8 cellular contexts compared by ENCODE assay signal in genomic region chr10:97497572-97498075, GRCh38. TPM values are rescaled to one million over a fixed set of nuclear protein-coding genes. Genes with fewer than 3 reads are reported as not detected.
A peak's percentile ranks its signal among the peaks of the same experiment; 100 is the strongest.
DNase-seq lines count a peak whose midpoint lies in the region; ATAC-seq and TF ChIP-seq lines count a peak whose summit lies in the region.

No MANE protein-coding gene starts in this region.

- POLR2A ChIA-PET in BJ (lab: Charles Lee) = interaction anchor here (0.6 to 1.0 kb wide), 2 partner anchors 9 to 33 kb away, joined by 3 to 5 read pairs; no protein-coding TSS in a partner anchor

- H3K27me3 ChIP-seq in BJ (ENCODE audit: control insufficient read depth, insufficient read depth, low read length) = no peaks in the 10 kb centered on the region

- TF ChIP-seq CTCF in BJ (IDR thresholded peaks at IDR 0.05; ENCODE audit: insufficient read depth, low read depth, low read length) = no peak
- TF ChIP-seq CTCF in fibroblast of pulmonary artery (IDR thresholded peaks at IDR 0.05; ENCODE audit: low read length, missing control alignments) = no peak
- no peak for TF ChIP-seq CTCF in natural killer cell (IDR thresholded peaks at IDR 0.05)

- intact Hi-C loops in natural killer cell (cut with micrococcal nuclease) = loop anchor here (1.0 to 5.0 kb wide), 4 partner anchors 70 to 205 kb away; partner anchors contain the start of genes ARHGAP19, PGAM1, PI4K2A and RRP12

- peaks cover 1% of the 10 kb centered on the region; the same call in 1 of the 2 replicates for H3K36me3 ChIP-seq in BJ (ENCODE audit: control insufficient read depth, insufficient read depth, low read length)

- CTCF ChIA-PET in BJ (lab: Yijun Ruan, JAX) = interaction anchor here (0.8 to 1.0 kb wide), 2 partner anchors 34 to 56 kb away, joined by 3 read pairs; no protein-coding TSS in a partner anchor

- no peaks in the 10 kb centered on the region for H3K36me3 Mint-ChIP-seq in natural killer cell
- peaks cover 26% of the 10 kb centered on the region for H3K36me3 Mint-ChIP-seq in stimulated activated naive CD8-positive, alpha-beta T cell treated with anti-CD3 and anti-CD28 coated beads, Interleukin-15, Interleukin-2, amounts not matched to agents 100 ng/mL and 50 ng/mL, for 24 hours (ENCODE audit: low read depth)

- peak overlapping the region; percentile 98 for H3K4me3 Mint-ChIP-seq in natural killer cell
- H3K4me3 Mint-ChIP-seq in stimulated activated naive CD8-positive, alpha-beta T cell treated with anti-CD3 and anti-CD28 coated beads, Interleukin-15, Interleukin-2, amounts not matched to agents 100 ng/mL and 50 ng/mL, for 24 hours = peak overlapping the region; percentile 90

- H3K4me1 Mint-ChIP-seq in natural killer cell = peaks cover 33 to 38% of the 10 kb centered on the region in 2 donors
- H3K4me1 Mint-ChIP-seq in stimulated activated naive CD8-positive, alpha-beta T cell treated with anti-CD3 and anti-CD28 coated beads, Interleukin-15, Interleukin-2, amounts not matched to agents 100 ng/mL and 50 ng/mL, for 24 hours (ENCODE audit: low read depth) = peaks cover 52% of the 10 kb centered on the region

- ATAC-seq in GM19438 (IDR thresholded peaks at IDR 0.05; ENCODE audit: low read depth, unreplicated experiment) = peak; percentile 41
- no peak for ATAC-seq in natural killer cell

- no peak for DNase-seq in BJ (ENCODE audit: low read depth)
- peak; percentile 91 to 96 for DNase-seq in Kasumi-1 (lab: John Stamatoyannopoulos, UW)
- peak; percentile 60 for DNase-seq in activated T-helper 9 cell treated with anti-CD3 and anti-CD28 coated beads, Interleukin-2, amount 50 U/mL, for 16 hours (ENCODE audit: low read depth)
- DNase-seq in fibroblast of pulmonary artery (ENCODE audit: low read depth) = peak; percentile 79
- DNase-seq in natural killer cell = peak; percentile 39

- H3K4me3 ChIP-seq in BJ (ENCODE audit: low read depth, low read length) (peak overlapping the region; percentile 74), fibroblast of pulmonary artery (replicated peaks; ENCODE audit: low read depth, low read length) (peak overlapping the region; percentile 99)

- TF ChIP-seq POLR2A in Raji (IDR thresholded peaks at IDR 0.05; ENCODE audit: insufficient read depth, low read depth, low read length) = peak; percentile 94

- H3K27ac Mint-ChIP-seq in natural killer cell = peak overlapping the region; percentile 91 to 98
- H3K27ac Mint-ChIP-seq in stimulated activated naive CD8-positive, alpha-beta T cell treated with anti-CD3 and anti-CD28 coated beads, Interleukin-15, Interleukin-2, amounts not matched to agents 100 ng/mL and 50 ng/mL, for 24 hours = peak overlapping the region; percentile 90

- no peaks in the 10 kb centered on the region for H3K9me3 Mint-ChIP-seq in natural killer cell
- no peaks in the 10 kb centered on the region for H3K9me3 Mint-ChIP-seq in stimulated activated naive CD8-positive, alpha-beta T cell treated with anti-CD3 and anti-CD28 coated beads, Interleukin-15, Interleukin-2, amounts not matched to agents 100 ng/mL and 50 ng/mL, for 24 hours

- peaks cover 20 to 23% of the 10 kb centered on the region in 2 donors for H3K27me3 Mint-ChIP-seq in natural killer cell (ENCODE audit: low read depth in 2 of 2)
- peaks cover 23% of the 10 kb centered on the region for H3K27me3 Mint-ChIP-seq in stimulated activated naive CD8-positive, alpha-beta T cell treated with anti-CD3 and anti-CD28 coated beads, Interleukin-15, Interleukin-2, amounts not matched to agents 100 ng/mL and 50 ng/mL, for 24 hours

RNA-seq across cellular contexts. Expression of gene MMS19, which starts 0.6 kb away (rescaled TPM):
- 71.1 and 97.5 TPM in 2 replicates for polyA plus RNA-seq in BJ (2011; rRNA removed)
- polyA minus RNA-seq in BJ (2011; rRNA and poly(A)+ RNA removed) = 70.5 and 130 TPM in 2 replicates
- total RNA-seq in natural killer cell = 10 to 100 TPM; 53.8 to 68.4 (median 61.7) TPM

RNA-seq across cellular contexts. Expression of gene UBTD1, which starts 1.1 kb away (rescaled TPM):
- polyA plus RNA-seq in BJ (2011; rRNA removed) = 22.7 and 39.0 TPM in 2 replicates
- polyA minus RNA-seq in BJ (2011; rRNA and poly(A)+ RNA removed) = 11.7 and 15.8 TPM in 2 replicates
- 1 to 10 TPM in 1 of 3 donors, under 1 TPM in 2; 0.70 to 1.1 (median 0.75) TPM for total RNA-seq in natural killer cell

RNA-seq across cellular contexts. Expression of gene ZDHHC16, which starts 51.6 kb away (rescaled TPM):
- 89.3 and 101 TPM in 2 replicates for polyA plus RNA-seq in BJ (2011; rRNA removed)
- 64.7 and 95.9 TPM in 2 replicates for polyA minus RNA-seq in BJ (2011; rRNA and poly(A)+ RNA removed)
- total RNA-seq in natural killer cell = 10 to 100 TPM; 11.3 to 18.7 (median 12.7) TPM

RNA-seq across cellular contexts. Expression of gene EXOSC1, which starts 51.8 kb away (rescaled TPM):
- polyA plus RNA-seq in BJ (2011; rRNA removed) = 49.4 and 58.9 TPM in 2 replicates
- polyA minus RNA-seq in BJ (2011; rRNA and poly(A)+ RNA removed) = 19.3 and 31.3 TPM in 2 replicates
- 10 to 100 TPM; 36.9 to 44.4 (median 37.6) TPM for total RNA-seq in natural killer cell
